In genomic region chr13:75687145-75687763, GRCh38 we compare ENCODE assay signal across 8 cellular contexts. TPM values are rescaled to one million over a fixed set of nuclear protein-coding genes. Genes with fewer than 3 reads are reported as not detected.
DNase-seq lines count a peak whose midpoint lies in the region; ATAC-seq and TF ChIP-seq lines count a peak whose summit lies in the region.

No MANE protein-coding gene starts in this region.

- no peaks in the 10 kb centered on the region for H3K27me3 Mint-ChIP-seq in T-cell

- H3K27me3 ChIP-seq in ascending aorta: no peaks in the 10 kb centered on the region
- H3K27me3 ChIP-seq in right lobe of liver: no peaks in the 10 kb centered on the region

- H3K4me1 ChIP-seq in ascending aorta (no peaks in the 10 kb centered on the region), right lobe of liver (no peaks in the 10 kb centered on the region)

- H3K27ac Mint-ChIP-seq in T-cell: no peak overlapping the region

- TF ChIP-seq CTCF in ascending aorta (IDR thresholded peaks at IDR 0.05) (peak in 2 of 3 experiments; percentile 42 to 62), right lobe of liver (IDR thresholded peaks at IDR 0.05) (peak; percentile 48 to 57 (median 53))

- intact Hi-C loops in ascending aorta (cut with DNase I): no loop called here
- intact Hi-C loops in right lobe of liver (cut with DNase I): no loop called here

- no peaks in the 10 kb centered on the region for H3K9me3 ChIP-seq in ascending aorta
- H3K9me3 ChIP-seq in right lobe of liver: no peaks in the 10 kb centered on the region

- peaks cover 13% of the 10 kb centered on the region for H3K36me3 Mint-ChIP-seq in T-cell

- H3K4me3 ChIP-seq in ascending aorta (no peak overlapping the region), right lobe of liver (no peak overlapping the region)

- POLR2A ChIA-PET in T-cell (lab: Charles Lee): no interaction called here

- H3K36me3 ChIP-seq in ascending aorta: no peaks in the 10 kb centered on the region
- no peaks in the 10 kb centered on the region for H3K36me3 ChIP-seq in right lobe of liver

- in situ Hi-C loops in KBM-7 (cut with MboI; ENCODE audit: low pct_unique_long_range_greater_than_20kb, low sequenced_read_pairs): loop anchor here (25.0 kb wide), 1 partner anchor 775 kb away; no protein-coding TSS in a partner anchor

- TF ChIP-seq POLR2A in right lobe of liver (IDR thresholded peaks at IDR 0.05): no peak

- no peaks in the 10 kb centered on the region for H3K9me3 Mint-ChIP-seq in T-cell

- CTCF ChIA-PET in T-cell (lab: Charles Lee): interaction anchor here (0.7 to 1.9 kb wide), 4 partner anchors 8 to 178 kb away, joined by 3 to 7 read pairs (median 4); no protein-coding TSS in a partner anchor

- ATAC-seq in right lobe of liver (peak; percentile 69 to 78 (median 74)), T-cell (replicated peaks in 1 of 4) (no peak)

- peak; percentile 25 for DNase-seq in COLO829 (ENCODE audit: low spot score)
- DNase-seq in KBM-7: peak; percentile 27
- no peak for DNase-seq in ascending aorta (ENCODE audit: low spot score in 2 of 2)
- DNase-seq in right lobe of liver: no peak
- no peak for DNase-seq in activated CD4-positive, alpha-beta T cell treated with anti-CD3 and anti-CD28 coated beads for 4 hours
- DNase-seq in T-cell: no peak
- DNase-seq in AG08396 (ENCODE audit: low spot score): no peak
- no peak for DNase-seq in NCI-H1930 (lab: John Stamatoyannopoulos, UW)

- no peak overlapping the region for H3K27ac ChIP-seq in ascending aorta
- no peak overlapping the region for H3K27ac ChIP-seq in right lobe of liver

- peaks cover 0 to 5% (median 0%) of the 10 kb centered on the region in 3 donors for H3K4me1 Mint-ChIP-seq in T-cell

- H3K4me3 Mint-ChIP-seq in T-cell: no peak overlapping the region

RNA-seq across cellular contexts. Expression of gene LMO7, which starts 51.1 kb away (rescaled TPM):
- total RNA-seq in ascending aorta (176 TPM), right lobe of liver (10 to 100 TPM; 42.3 to 60.2 (median 51.1) TPM), T-cell (10 to 100 TPM; 22.6 to 46.8 (median 34.0) TPM)

Comparison
In these comparisons a context has a peak if more than half of its experiments do, and no peak if none do; other contexts are left out.
1. DNase-seq: peak in COLO829 (single experiment) and KBM-7 (single experiment); none in ascending aorta (0 of 2), right lobe of liver (0 of 3), activated CD4-positive, alpha-beta T cell treated with anti-CD3 and anti-CD28 coated beads for 4 hours (0 of 2), T-cell (0 of 34), AG08396 (single experiment) and NCI-H1930 (0 of 2).
2. ATAC-seq: peak in right lobe of liver (4 of 4); none in T-cell (0 of 4).